In the genomic region with DNA sequence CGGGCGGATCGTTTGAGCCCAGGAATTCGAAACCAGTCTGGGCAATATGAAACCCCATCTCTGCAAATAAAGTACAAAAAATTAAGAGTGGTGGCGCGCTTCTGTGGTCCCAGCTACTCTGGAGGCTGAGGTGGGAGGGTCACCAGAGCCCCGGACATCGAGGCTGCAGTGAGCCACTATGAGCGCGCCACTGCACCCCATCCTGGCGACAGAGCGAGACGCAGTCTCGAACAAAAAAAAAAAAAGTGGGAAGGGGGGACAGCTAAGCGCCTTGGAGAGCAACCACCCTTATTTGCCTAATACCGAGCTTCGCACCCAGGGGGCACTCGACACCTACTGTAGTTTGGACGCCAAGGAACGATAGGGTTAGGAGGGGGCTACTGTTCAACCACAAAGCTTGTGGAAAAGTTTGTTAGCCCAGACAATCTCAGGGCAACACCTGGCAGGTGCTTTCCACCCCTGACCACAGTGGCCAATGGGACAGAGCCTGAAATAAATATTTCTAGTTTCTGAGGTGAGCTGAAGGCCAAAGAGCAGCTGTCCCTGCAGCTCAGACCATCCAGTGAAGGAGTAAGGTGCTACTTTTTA, we compare ENCODE assay signal across 8 cellular contexts.
DNase-seq lines count a peak whose midpoint lies in the region; ATAC-seq and TF ChIP-seq lines count a peak whose summit lies in the region.

No MANE protein-coding gene starts in this region.

- peak; percentile 88 for TF ChIP-seq CTCF in GM12864 (IDR thresholded peaks at IDR 0.05; ENCODE audit: low read depth, low read length, missing control alignments)
- peak; percentile 82 for TF ChIP-seq CTCF in astrocyte of the cerebellum (IDR thresholded peaks at IDR 0.05; ENCODE audit: low read depth, low read length, missing control alignments)

- H3K4me3 ChIP-seq in GM12864 (ENCODE audit: low read depth, low read length) = peak overlapping the region; percentile 66
- H3K4me3 ChIP-seq in astrocyte of the cerebellum (ENCODE audit: low read depth, low read length) = peak overlapping the region; percentile 87

- ATAC-seq in HG02798 (IDR thresholded peaks at IDR 0.05; ENCODE audit: poor library complexity, unreplicated experiment) (peak; percentile 67), GM18519 (IDR thresholded peaks at IDR 0.05; ENCODE audit: low FRiP score, unreplicated experiment) (no peak)

- DNase-seq in GM12864 (ENCODE audit: low read depth) (peak; percentile 91), NCI-H146 treated with DMSO at 0.1 percent for 48 hours (lab: John Stamatoyannopoulos, UW; ENCODE audit: unreplicated experiment) (peak; percentile 68), T-helper 1 cell (peak in 4 of 5 donors; percentile 47 to 67 (median 56)), astrocyte of the cerebellum (ENCODE audit: low read depth) (peak; percentile 57), hepatic stellate cell (ENCODE audit: low spot score) (peak; percentile 81), putamen (ENCODE audit: low spot score) (peak; percentile 69)

- in situ Hi-C loops in astrocyte of the cerebellum (cut with HindIII; ENCODE audit: low sequenced_read_pairs) = no loop called here
